13 cellular contexts compared by ENCODE assay signal in genomic region chr6:110534731-110535164, GRCh38. TPM values are rescaled to one million over a fixed set of nuclear protein-coding genes. Genes with fewer than 3 reads are reported as not detected.
DNase-seq lines count a peak whose midpoint lies in the region; ATAC-seq and TF ChIP-seq lines count a peak whose summit lies in the region.
"Had no signal": no experiment of that assay in that cellular context is flagged by ENCODE, and none has a peak within 500 bp of the region (broad histone marks: within the 10 kb centered on the region; RNA-seq: fewer than 3 reads in every experiment).

No MANE protein-coding gene starts in this region.

- H3K9me3 ChIP-seq in MG63 (peaks cover 27% of the 10 kb centered on the region), A673 (ENCODE audit: low read depth, low read length, poor library complexity, severe bottlenecking) (peaks cover 12% of the 10 kb centered on the region)
- H3K9me3 ChIP-seq: sigmoid colon had no signal

- H3K4me3 ChIP-seq in MG63: no peak overlapping the region
- H3K4me3 ChIP-seq in A673 (ENCODE audit: low read depth, low read length, poor library complexity, severe bottlenecking): no peak overlapping the region
- H3K4me3 ChIP-seq: BLaER1 treated with 17β-estradiol and CSF1 and Interleukin-3, amounts not matched to agents 10 nM and 100 nM; sigmoid colon had no signal

- peaks cover 36% of the 10 kb centered on the region for H3K9me3 Mint-ChIP-seq in nephron progenitor cell
- H3K9me3 Mint-ChIP-seq: central memory CD8-positive, alpha-beta T cell had no signal

- intact Hi-C loops in A673 (cut with micrococcal nuclease; ENCODE audit: unreplicated experiment): no loop called here

- H3K27me3 Mint-ChIP-seq in nephron progenitor cell (ENCODE audit: low read depth, poor library complexity): peaks cover 3% of the 10 kb centered on the region
- H3K27me3 Mint-ChIP-seq: stimulated activated naive B cell treated with anti-CD40 and anti-IgM and Interleukin-4, amounts not matched to agents 10 μg/mL and 1 μg/mL and 100 μg/mL, for 72 hours had no signal

- H3K27ac ChIP-seq in A673 (ENCODE audit: low read depth, low read length, poor library complexity, severe bottlenecking): no peak overlapping the region
- H3K27ac ChIP-seq: BLaER1 treated with 17β-estradiol and CSF1 and Interleukin-3, amounts not matched to agents 10 nM and 100 nM; sigmoid colon had no signal

- H3K4me1 Mint-ChIP-seq in nephron progenitor cell: peaks cover under 1% of the 10 kb centered on the region

- no peak for ATAC-seq in HG03139 (IDR thresholded peaks at IDR 0.05; ENCODE audit: unreplicated experiment)
- ATAC-seq: stimulated activated naive B cell treated with anti-CD40 and anti-IgM and Interleukin-4, amounts not matched to agents 10 μg/mL and 1 μg/mL and 100 μg/mL, for 72 hours had no signal

- BruUV-seq in A673 (replicated peaks; lab: Mats Ljungman, UMichigan): no TSS peak

- H3K4me1 ChIP-seq in A673 (ENCODE audit: insufficient read depth, low read length, poor library complexity, severe bottlenecking): peaks cover 9% of the 10 kb centered on the region

- no peak for TF ChIP-seq CTCF in nephron progenitor cell (IDR thresholded peaks at IDR 0.05)
- no peak for TF ChIP-seq CTCF in A673 (conservative IDR thresholded peaks at IDR 0.05; ENCODE audit: low read depth, low read length)

- H3K36me3 Mint-ChIP-seq in nephron progenitor cell (ENCODE audit: low read depth): peaks cover 4% of the 10 kb centered on the region

- H3K27ac Mint-ChIP-seq in nephron progenitor cell: no peak overlapping the region
- H3K27ac Mint-ChIP-seq: stimulated activated naive B cell treated with anti-CD40 and anti-IgM and Interleukin-4, amounts not matched to agents 10 μg/mL and 1 μg/mL and 100 μg/mL, for 72 hours had no signal

- peak; percentile 94 for DNase-seq in Ammon's horn (ENCODE audit: low spot score)
- DNase-seq in MG63: peak; percentile 65
- DNase-seq in cerebellar cortex (ENCODE audit: low spot score): peak; percentile 63
- peak; percentile 84 for DNase-seq in medulla oblongata (ENCODE audit: extremely low spot score)
- DNase-seq in NCI-H2171 treated with DMSO at 0.1 percent for 48 hours (lab: John Stamatoyannopoulos, UW): no peak
- no peak for DNase-seq in nephron progenitor cell
- no peak for DNase-seq in A673 (ENCODE audit: low spot score)
- DNase-seq: NCI-H1417; sigmoid colon; stimulated activated naive B cell treated with anti-CD40 and anti-IgM and Interleukin-4, amounts not matched to agents 10 μg/mL and 1 μg/mL and 100 μg/mL, for 72 hours had no signal

- H3K4me3 Mint-ChIP-seq in nephron progenitor cell: no peak overlapping the region
- H3K4me3 Mint-ChIP-seq: central memory CD8-positive, alpha-beta T cell; stimulated activated naive B cell treated with anti-CD40 and anti-IgM and Interleukin-4, amounts not matched to agents 10 μg/mL and 1 μg/mL and 100 μg/mL, for 72 hours had no signal

- POLR2A ChIA-PET in A673 (lab: Charles Lee; ENCODE audit: low non-redundant PET): no interaction called here

- CTCF ChIA-PET in A673 (lab: Charles Lee): no interaction called here

- H3K36me3 ChIP-seq in MG63: no peaks in the 10 kb centered on the region
- H3K36me3 ChIP-seq in A673 (ENCODE audit: insufficient read depth, low read length, poor library complexity, severe bottlenecking): no peaks in the 10 kb centered on the region
- H3K36me3 ChIP-seq: sigmoid colon had no signal

- H3K27me3 ChIP-seq in MG63: no peaks in the 10 kb centered on the region
- peaks cover 40% of the 10 kb centered on the region for H3K27me3 ChIP-seq in A673 (replicated peaks; ENCODE audit: insufficient read depth, low read depth, low read length, poor library complexity)
- H3K27me3 ChIP-seq: BLaER1 treated with 17β-estradiol and CSF1 and Interleukin-3, amounts not matched to agents 10 nM and 100 nM; sigmoid colon had no signal

RNA-seq across cellular contexts. Expression of gene SLC22A16, which starts 58.3 kb away (rescaled TPM):
- not detected in 2 replicates for total RNA-seq in MG63 (2014; rRNA removed; shearing (Covaris generic); ENCODE audit: low replicate concordance)
- total RNA-seq in A673 (2021): 0.15 TPM in 1 of 2 replicates, not detected in the other

Comparison
In these comparisons a context has a peak if more than half of its experiments do, and no peak if none do; other contexts are left out.
1. DNase-seq: peak in Ammon's horn (single experiment), MG63 (single experiment), cerebellar cortex (single experiment) and medulla oblongata (single experiment); none in NCI-H2171 treated with DMSO at 0.1 percent for 48 hours (single experiment), nephron progenitor cell (single experiment) and A673 (single experiment).